21 cellular contexts compared by ENCODE assay signal in the genomic region with DNA sequence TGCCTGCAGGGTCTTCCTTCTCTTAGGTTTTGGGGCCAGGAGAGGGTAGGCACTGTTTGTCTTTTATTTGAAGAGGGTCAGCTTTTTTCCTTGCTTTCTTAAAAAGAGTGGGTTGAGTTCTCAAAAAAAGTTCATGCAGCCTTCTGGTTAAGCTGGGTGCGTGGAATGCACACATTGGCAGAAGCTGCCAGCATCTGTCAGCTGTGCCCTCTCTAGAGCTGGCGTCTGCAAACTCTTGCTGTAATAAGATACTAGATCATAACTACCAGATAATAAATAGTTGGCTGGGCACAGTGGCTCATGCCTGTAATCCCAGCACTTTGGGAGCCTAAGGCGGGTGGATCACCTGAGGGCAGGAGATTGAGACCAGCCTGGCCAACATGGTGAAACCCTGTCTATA.
"Had no signal": no experiment of that assay in that cellular context is flagged by ENCODE, and none has a peak within 500 bp of the region (broad histone marks: within the 10 kb centered on the region; RNA-seq: fewer than 3 reads in every experiment).

No MANE protein-coding gene starts in this region.

- ATAC-seq: gastrocnemius medialis; heart right ventricle; left lobe of liver; naive thymus-derived CD4-positive, alpha-beta T cell; psoas muscle; sciatic nerve; stimulated activated memory B cell treated with anti-CD40 and anti-IgM and Interleukin-4, amounts not matched to agents 10 μg/mL and 1 μg/mL and 100 μg/mL, for 72 hours had no signal

- H3K4me3 ChIP-seq: esophagus muscularis mucosa, gastrocnemius medialis, heart right ventricle, psoas muscle, spleen, tibial artery, upper lobe of left lung, uterus had no signal

- DNase-seq: effector memory CD4-positive, alpha-beta T cell; gastrocnemius medialis; heart right ventricle; hypothalamus; kidney glomerular epithelial cell; mammary epithelial cell; naive thymus-derived CD4-positive, alpha-beta T cell; nephron progenitor cell; psoas muscle; retina; spleen; stimulated activated CD4-positive, alpha-beta T cell treated with anti-CD3 and anti-CD28 coated beads, Interleukin-15, amount 100 ng/mL, for 24 hours; stimulated activated CD4-positive, alpha-beta T cell treated with anti-CD3 and anti-CD28 coated beads, Interleukin-1b, Interleukin-23, amount 100 ng/mL, for 48 hours; stimulated activated CD4-positive, alpha-beta T cell treated with anti-CD3 and anti-CD28 coated beads, Interleukin-4, amount 100 ng/mL, for 24 hours; tibial artery; upper lobe of left lung; uterus had no signal
